Comparison of ENCODE assay signal across 12 cellular contexts in genomic region chr1:217393901-217394300, GRCh38.
DNase-seq lines count a peak whose midpoint lies in the region; ATAC-seq and TF ChIP-seq lines count a peak whose summit lies in the region.
"Had no signal": no experiment of that assay in that cellular context is flagged by ENCODE, and none has a peak within 500 bp of the region (broad histone marks: within the 10 kb centered on the region; RNA-seq: fewer than 3 reads in every experiment).

No MANE protein-coding gene starts in this region.

- no peak for ATAC-seq in HG03135 (IDR thresholded peaks at IDR 0.05; ENCODE audit: unreplicated experiment)

- POLR2A ChIA-PET in MCF 10A (lab: Yijun Ruan, JAX), result no interaction called here

- 89% methylated on average over 1 of the region's 1 CpG for WGBS in esophagus muscularis mucosa

- no peaks in the 10 kb centered on the region for H3K9me3 Mint-ChIP-seq in MCF 10A (ENCODE audit: unreplicated experiment)
- H3K9me3 Mint-ChIP-seq: activated T-helper 1 cell treated with anti-CD3 and anti-CD28 coated beads, Interleukin-12 subunit alpha, Interleukin-12 subunit beta, Interleukin-2, Interleukin-4 antibody, amounts not matched to agents 30 ng/mL and 10 ng/mL and 1 ng/mL, durations not matched to agents 14 hours and 24 hours and 36 hours; central memory CD8-positive, alpha-beta T cell had no signal

- H3K9ac ChIP-seq in OCI-LY3 (ENCODE audit: low read length), result no peak overlapping the region

- H3K36me3 Mint-ChIP-seq in MCF 10A (ENCODE audit: insufficient read depth, unreplicated experiment), result no peaks in the 10 kb centered on the region

- BruUV-seq in MCF 10A (replicated peaks; lab: Mats Ljungman, UMichigan), result no TSS peak

- no peak overlapping the region for H3K4me2 ChIP-seq in OCI-LY3 (ENCODE audit: low read length)

- TF ChIP-seq POLR2A in breast epithelium (IDR thresholded peaks at IDR 0.05) (no peak), esophagus muscularis mucosa (IDR thresholded peaks at IDR 0.05; ENCODE audit: low read depth) (no peak)

- no peaks in the 10 kb centered on the region for H3K27me3 ChIP-seq in breast epithelium
- H3K27me3 ChIP-seq in OCI-LY3 (ENCODE audit: low read depth, low read length), result peaks cover 22% of the 10 kb centered on the region
- H3K27me3 ChIP-seq in esophagus muscularis mucosa, result no peaks in the 10 kb centered on the region

- no peaks in the 10 kb centered on the region for H3K4me1 Mint-ChIP-seq in MCF 10A (ENCODE audit: insufficient read depth, unreplicated experiment)
- H3K4me1 Mint-ChIP-seq: central memory CD8-positive, alpha-beta T cell had no signal

- no peaks in the 10 kb centered on the region for H3K4me1 ChIP-seq in breast epithelium
- peaks cover 18% of the 10 kb centered on the region for H3K4me1 ChIP-seq in OCI-LY3 (ENCODE audit: low read length)
- peaks cover 0 to 6% (median 0%) of the 10 kb centered on the region in 4 donors for H3K4me1 ChIP-seq in esophagus muscularis mucosa

- H3K79me2 ChIP-seq in OCI-LY3 (ENCODE audit: low read length), result no peaks in the 10 kb centered on the region

- DNase-seq in MCF 10A (ENCODE audit: unreplicated experiment) (peak; percentile 38), breast epithelium (ENCODE audit: low spot score in 2 of 2) (no peak), esophagus muscularis mucosa (ENCODE audit: extremely low spot score) (peak; percentile 55), retina (peak; percentile 16), NCI-H1694 treated with DMSO at 0.1 percent for 48 hours (lab: John Stamatoyannopoulos, UW) (no peak)
- DNase-seq in activated naive CD4-positive, alpha-beta T cell (lab: John Stamatoyannopoulos, UW), result no peak
- DNase-seq: GF-D8, NCI-H2227 treated with DMSO at 0.1 percent for 48 hours had no signal

- H3K27me3 Mint-ChIP-seq in MCF 10A (ENCODE audit: insufficient read depth, unreplicated experiment), result peaks cover 16% of the 10 kb centered on the region
- H3K27me3 Mint-ChIP-seq: central memory CD8-positive, alpha-beta T cell had no signal

- no peak for TF ChIP-seq EP300 in esophagus muscularis mucosa (IDR thresholded peaks at IDR 0.05)

- CTCF ChIA-PET in MCF 10A (lab: Yijun Ruan, JAX), result interaction anchor here (0.5 to 1.3 kb wide), 6 partner anchors 9 to 1904 kb away, joined by 3 to 6 read pairs (median 4); no protein-coding TSS in a partner anchor

- no peak overlapping the region for H2AFZ ChIP-seq in OCI-LY3 (ENCODE audit: low read depth, low read length)

- H3K36me3 ChIP-seq in breast epithelium (no peaks in the 10 kb centered on the region), OCI-LY3 (replicated peaks; ENCODE audit: low read depth, low read length) (no peaks in the 10 kb centered on the region), esophagus muscularis mucosa (no peaks in the 10 kb centered on the region)

- no peaks in the 10 kb centered on the region for H4K20me1 ChIP-seq in OCI-LY3 (ENCODE audit: insufficient read depth, low read length)

- intact Hi-C loops in MCF 10A (cut with micrococcal nuclease), result loop anchor here (1.0 kb wide), 1 partner anchor 644 kb away; no protein-coding TSS in a partner anchor
- intact Hi-C loops in breast epithelium (cut with DNase I; ENCODE audit: low total_unique reads), result no loop called here
- intact Hi-C loops in esophagus muscularis mucosa (cut with DNase I), result loop anchor here (10.0 kb wide), 1 partner anchor 649 kb away; no protein-coding TSS in a partner anchor

- H3K27ac ChIP-seq in breast epithelium (no peak overlapping the region), OCI-LY3 (ENCODE audit: low read length) (no peak overlapping the region), esophagus muscularis mucosa (replicated peaks in 1 of 4) (no peak overlapping the region)

- TF ChIP-seq CTCF in MCF 10A (IDR thresholded peaks at IDR 0.05; ENCODE audit: unreplicated experiment), result no peak
- TF ChIP-seq CTCF in breast epithelium (IDR thresholded peaks at IDR 0.05), result no peak
- peak; percentile 46 for TF ChIP-seq CTCF in OCI-LY3 (IDR thresholded peaks at IDR 0.05; ENCODE audit: low read depth, low read length)
- TF ChIP-seq CTCF in esophagus muscularis mucosa (IDR thresholded peaks at IDR 0.05), result peak; percentile 40 to 49 (median 48)

- H3K4me3 Mint-ChIP-seq in MCF 10A (ENCODE audit: unreplicated experiment), result no peak overlapping the region
- H3K4me3 Mint-ChIP-seq: activated T-helper 1 cell treated with anti-CD3 and anti-CD28 coated beads, Interleukin-12 subunit alpha, Interleukin-12 subunit beta, Interleukin-2, Interleukin-4 antibody, amounts not matched to agents 30 ng/mL and 10 ng/mL and 1 ng/mL, durations not matched to agents 14 hours and 24 hours and 36 hours; central memory CD8-positive, alpha-beta T cell had no signal

- H3K9me3 ChIP-seq in breast epithelium, result no peaks in the 10 kb centered on the region
- H3K9me3 ChIP-seq in OCI-LY3 (ENCODE audit: insufficient read depth, low read length), result peaks cover 5% of the 10 kb centered on the region; the same call in 1 of the 2 replicates
- no peaks in the 10 kb centered on the region for H3K9me3 ChIP-seq in esophagus muscularis mucosa

- no peak overlapping the region for H3K4me3 ChIP-seq in breast epithelium
- H3K4me3 ChIP-seq in OCI-LY3 (ENCODE audit: low read length), result no peak overlapping the region
- H3K4me3 ChIP-seq in esophagus muscularis mucosa, result no peak overlapping the region

- no peak overlapping the region for H3K27ac Mint-ChIP-seq in MCF 10A (ENCODE audit: low read depth, unreplicated experiment)
- H3K27ac Mint-ChIP-seq: activated T-helper 1 cell treated with anti-CD3 and anti-CD28 coated beads, Interleukin-12 subunit alpha, Interleukin-12 subunit beta, Interleukin-2, Interleukin-4 antibody, amounts not matched to agents 30 ng/mL and 10 ng/mL and 1 ng/mL, durations not matched to agents 14 hours and 24 hours and 36 hours had no signal

Comparison
In these comparisons a context has a peak if more than half of its experiments do, and no peak if none do; other contexts are left out.
1. DNase-seq: peak in MCF 10A (single experiment), esophagus muscularis mucosa (single experiment) and retina (single experiment); none in breast epithelium (0 of 2), activated naive CD4-positive, alpha-beta T cell (0 of 4) and NCI-H1694 treated with DMSO at 0.1 percent for 48 hours (single experiment).
2. CTCF ChIP-seq: peak in OCI-LY3 (single experiment) and esophagus muscularis mucosa (3 of 3); none in MCF 10A (single experiment) and breast epithelium (0 of 3).